In genomic region chr1:150148834-150149489, GRCh38 we compare ENCODE assay signal across 1 cellular context.
A peak's percentile ranks its signal among the peaks of the same experiment; 100 is the strongest.
TF ChIP-seq lines count a peak whose summit lies in the region.

No MANE protein-coding gene starts in this region.

TF ChIP-seq in HEK293, 187 proteins besides CTCF, POLR2A, EP300 and RAD21 (continued from another document and continues in another):
- TF ChIP-seq ZNF214 (tag by site-specific recombination; IDR thresholded peaks at IDR 0.05; ENCODE audit: borderline replicate concordance) (no peak), YY2 (tag by site-specific recombination; IDR thresholded peaks at IDR 0.05) (no peak), ZNF785 (tag by site-specific recombination; IDR thresholded peaks at IDR 0.05) (no peak), ZNF518A (tag by site-specific recombination; conservative IDR thresholded peaks at IDR 0.05; ENCODE audit: low read depth) (no peak), ZNF354C (tag by site-specific recombination; IDR thresholded peaks at IDR 0.05; ENCODE audit: borderline replicate concordance, low read depth) (no peak), ZFP37 (tag by site-specific recombination; IDR thresholded peaks at IDR 0.05) (peak; percentile 50; the same call in 1 of the 2 replicates), ZEB2 (tag by site-specific recombination; IDR thresholded peaks at IDR 0.05) (peak; percentile 28; the same call in 1 of the 2 replicates), ZNF394 (tag by site-specific recombination; IDR thresholded peaks at IDR 0.05; ENCODE audit: borderline replicate concordance) (peak; percentile 59; the same call in 1 of the 2 replicates), SALL2 (tag by site-specific recombination; IDR thresholded peaks at IDR 0.05; ENCODE audit: borderline replicate concordance) (no peak), ZNF48 (tag by site-specific recombination; IDR thresholded peaks at IDR 0.05) (no peak), KLF7 (tag by site-specific recombination; IDR thresholded peaks at IDR 0.05; ENCODE audit: borderline replicate concordance) (no peak), ZNF580 (tag by site-specific recombination; IDR thresholded peaks at IDR 0.05) (no peak), ZBTB49 (tag by site-specific recombination; IDR thresholded peaks at IDR 0.05; ENCODE audit: low read depth) (no peak), ZNF121 (tag by site-specific recombination; IDR thresholded peaks at IDR 0.05) (no peak), ZSCAN30 (tag by site-specific recombination; IDR thresholded peaks at IDR 0.05) (no peak), ZNF501 (tag by site-specific recombination; IDR thresholded peaks at IDR 0.05) (no peak), ZBTB8A (tag by site-specific recombination; IDR thresholded peaks at IDR 0.05) (peak; percentile 19; the same call in 1 of the 2 replicates), ZBTB10 (tag by site-specific recombination; IDR thresholded peaks at IDR 0.05) (no peak), ZNF10 (tag by site-specific recombination; IDR thresholded peaks at IDR 0.05) (no peak), IKZF3 (tag by site-specific recombination; IDR thresholded peaks at IDR 0.05) (0 out of 2 replicates have a peak, but pooled peaks have one; percentile 17), RBAK (tag by site-specific recombination; IDR thresholded peaks at IDR 0.05) (no peak), ZNF335 (tag by site-specific recombination; conservative IDR thresholded peaks at IDR 0.05) (0 out of 2 replicates have a peak, but pooled peaks have one; percentile 59), ZBTB7A (tag by site-specific recombination; IDR thresholded peaks at IDR 0.05; ENCODE audit: low read depth) (no peak), ZNF600 (tag by site-specific recombination; IDR thresholded peaks at IDR 0.05) (no peak)
- TF ChIP-seq, protein P1, sequence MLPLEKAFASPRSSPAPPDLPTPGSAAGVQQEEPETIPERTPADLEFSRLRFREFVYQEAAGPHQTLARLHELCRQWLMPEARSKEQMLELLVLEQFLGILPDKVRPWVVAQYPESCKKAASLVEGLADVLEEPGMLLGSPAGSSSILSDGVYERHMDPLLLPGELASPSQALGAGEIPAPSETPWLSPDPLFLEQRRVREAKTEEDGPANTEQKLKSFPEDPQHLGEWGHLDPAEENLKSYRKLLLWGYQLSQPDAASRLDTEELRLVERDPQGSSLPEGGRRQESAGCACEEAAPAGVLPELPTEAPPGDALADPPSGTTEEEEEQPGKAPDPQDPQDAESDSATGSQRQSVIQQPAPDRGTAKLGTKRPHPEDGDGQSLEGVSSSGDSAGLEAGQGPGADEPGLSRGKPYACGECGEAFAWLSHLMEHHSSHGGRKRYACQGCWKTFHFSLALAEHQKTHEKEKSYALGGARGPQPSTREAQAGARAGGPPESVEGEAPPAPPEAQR (tag by site-specific recombination; IDR thresholded peaks at IDR 0.05): no peak
- TF ChIP-seq, protein P2, sequence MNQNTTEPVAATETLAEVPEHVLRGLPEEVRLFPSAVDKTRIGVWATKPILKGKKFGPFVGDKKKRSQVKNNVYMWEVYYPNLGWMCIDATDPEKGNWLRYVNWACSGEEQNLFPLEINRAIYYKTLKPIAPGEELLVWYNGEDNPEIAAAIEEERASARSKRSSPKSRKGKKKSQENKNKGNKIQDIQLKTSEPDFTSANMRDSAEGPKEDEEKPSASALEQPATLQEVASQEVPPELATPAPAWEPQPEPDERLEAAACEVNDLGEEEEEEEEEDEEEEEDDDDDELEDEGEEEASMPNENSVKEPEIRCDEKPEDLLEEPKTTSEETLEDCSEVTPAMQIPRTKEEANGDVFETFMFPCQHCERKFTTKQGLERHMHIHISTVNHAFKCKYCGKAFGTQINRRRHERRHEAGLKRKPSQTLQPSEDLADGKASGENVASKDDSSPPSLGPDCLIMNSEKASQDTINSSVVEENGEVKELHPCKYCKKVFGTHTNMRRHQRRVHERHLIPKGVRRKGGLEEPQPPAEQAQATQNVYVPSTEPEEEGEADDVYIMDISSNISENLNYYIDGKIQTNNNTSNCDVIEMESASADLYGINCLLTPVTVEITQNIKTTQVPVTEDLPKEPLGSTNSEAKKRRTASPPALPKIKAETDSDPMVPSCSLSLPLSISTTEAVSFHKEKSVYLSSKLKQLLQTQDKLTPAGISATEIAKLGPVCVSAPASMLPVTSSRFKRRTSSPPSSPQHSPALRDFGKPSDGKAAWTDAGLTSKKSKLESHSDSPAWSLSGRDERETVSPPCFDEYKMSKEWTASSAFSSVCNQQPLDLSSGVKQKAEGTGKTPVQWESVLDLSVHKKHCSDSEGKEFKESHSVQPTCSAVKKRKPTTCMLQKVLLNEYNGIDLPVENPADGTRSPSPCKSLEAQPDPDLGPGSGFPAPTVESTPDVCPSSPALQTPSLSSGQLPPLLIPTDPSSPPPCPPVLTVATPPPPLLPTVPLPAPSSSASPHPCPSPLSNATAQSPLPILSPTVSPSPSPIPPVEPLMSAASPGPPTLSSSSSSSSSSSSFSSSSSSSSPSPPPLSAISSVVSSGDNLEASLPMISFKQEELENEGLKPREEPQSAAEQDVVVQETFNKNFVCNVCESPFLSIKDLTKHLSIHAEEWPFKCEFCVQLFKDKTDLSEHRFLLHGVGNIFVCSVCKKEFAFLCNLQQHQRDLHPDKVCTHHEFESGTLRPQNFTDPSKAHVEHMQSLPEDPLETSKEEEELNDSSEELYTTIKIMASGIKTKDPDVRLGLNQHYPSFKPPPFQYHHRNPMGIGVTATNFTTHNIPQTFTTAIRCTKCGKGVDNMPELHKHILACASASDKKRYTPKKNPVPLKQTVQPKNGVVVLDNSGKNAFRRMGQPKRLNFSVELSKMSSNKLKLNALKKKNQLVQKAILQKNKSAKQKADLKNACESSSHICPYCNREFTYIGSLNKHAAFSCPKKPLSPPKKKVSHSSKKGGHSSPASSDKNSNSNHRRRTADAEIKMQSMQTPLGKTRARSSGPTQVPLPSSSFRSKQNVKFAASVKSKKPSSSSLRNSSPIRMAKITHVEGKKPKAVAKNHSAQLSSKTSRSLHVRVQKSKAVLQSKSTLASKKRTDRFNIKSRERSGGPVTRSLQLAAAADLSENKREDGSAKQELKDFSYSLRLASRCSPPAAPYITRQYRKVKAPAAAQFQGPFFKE (tag by site-specific recombination; IDR thresholded peaks at IDR 0.05; ENCODE audit: borderline replicate concordance): no peak
- TF ChIP-seq, protein P3, sequence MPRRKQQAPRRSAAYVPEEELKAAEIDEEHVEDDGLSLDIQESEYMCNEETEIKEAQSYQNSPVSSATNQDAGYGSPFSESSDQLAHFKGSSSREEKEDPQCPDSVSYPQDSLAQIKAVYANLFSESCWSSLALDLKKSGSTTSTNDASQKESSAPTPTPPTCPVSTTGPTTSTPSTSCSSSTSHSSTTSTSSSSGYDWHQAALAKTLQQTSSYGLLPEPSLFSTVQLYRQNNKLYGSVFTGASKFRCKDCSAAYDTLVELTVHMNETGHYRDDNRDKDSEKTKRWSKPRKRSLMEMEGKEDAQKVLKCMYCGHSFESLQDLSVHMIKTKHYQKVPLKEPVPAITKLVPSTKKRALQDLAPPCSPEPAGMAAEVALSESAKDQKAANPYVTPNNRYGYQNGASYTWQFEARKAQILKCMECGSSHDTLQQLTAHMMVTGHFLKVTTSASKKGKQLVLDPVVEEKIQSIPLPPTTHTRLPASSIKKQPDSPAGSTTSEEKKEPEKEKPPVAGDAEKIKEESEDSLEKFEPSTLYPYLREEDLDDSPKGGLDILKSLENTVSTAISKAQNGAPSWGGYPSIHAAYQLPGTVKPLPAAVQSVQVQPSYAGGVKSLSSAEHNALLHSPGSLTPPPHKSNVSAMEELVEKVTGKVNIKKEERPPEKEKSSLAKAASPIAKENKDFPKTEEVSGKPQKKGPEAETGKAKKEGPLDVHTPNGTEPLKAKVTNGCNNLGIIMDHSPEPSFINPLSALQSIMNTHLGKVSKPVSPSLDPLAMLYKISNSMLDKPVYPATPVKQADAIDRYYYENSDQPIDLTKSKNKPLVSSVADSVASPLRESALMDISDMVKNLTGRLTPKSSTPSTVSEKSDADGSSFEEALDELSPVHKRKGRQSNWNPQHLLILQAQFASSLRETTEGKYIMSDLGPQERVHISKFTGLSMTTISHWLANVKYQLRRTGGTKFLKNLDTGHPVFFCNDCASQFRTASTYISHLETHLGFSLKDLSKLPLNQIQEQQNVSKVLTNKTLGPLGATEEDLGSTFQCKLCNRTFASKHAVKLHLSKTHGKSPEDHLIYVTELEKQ (tag by site-specific recombination; IDR thresholded peaks at IDR 0.05; ENCODE audit: borderline replicate concordance): no peak
